Comparison of ENCODE assay signal across 27 cellular contexts in genomic region chr12:32490801-32491200, GRCh38.
"Had no signal": no experiment of that assay in that cellular context is flagged by ENCODE, and none has a peak within 500 bp of the region (broad histone marks: within the 10 kb centered on the region; RNA-seq: fewer than 3 reads in every experiment).

No MANE protein-coding gene starts in this region.

- ATAC-seq: activated CD8-positive, alpha-beta memory T cell treated with anti-CD3 and anti-CD28 coated beads, Interleukin-2, amount 10 ng/mL, durations not matched to agents 7 days and 5 days; Panc1; Right ventricle myocardium inferior had no signal

- H3K4me1 Mint-ChIP-seq: activated CD8-positive, alpha-beta memory T cell treated with anti-CD3 and anti-CD28 coated beads, Interleukin-2, amount 10 ng/mL, durations not matched to agents 7 days and 5 days; activated naive CD4-positive, alpha-beta T cell treated with anti-CD3 and anti-CD28 coated beads, Interleukin-2, amount 50 U/mL, for 24 hours had no signal

- H3K36me3 Mint-ChIP-seq: activated CD8-positive, alpha-beta memory T cell treated with anti-CD3 and anti-CD28 coated beads, Interleukin-2, amount 10 ng/mL, durations not matched to agents 7 days and 5 days; activated naive CD4-positive, alpha-beta T cell treated with anti-CD3 and anti-CD28 coated beads, Interleukin-2, amount 50 U/mL, for 24 hours had no signal

- H3K9me3 Mint-ChIP-seq: activated naive CD4-positive, alpha-beta T cell treated with anti-CD3 and anti-CD28 coated beads, Interleukin-2, amount 50 U/mL, for 24 hours; activated T-cell treated with anti-CD3 and anti-CD28 coated beads, Interleukin-2, amount 50 U/mL, for 24 hours; activated T-helper 1 cell treated with anti-CD3 and anti-CD28 coated beads, Interleukin-12 subunit alpha, Interleukin-12 subunit beta, Interleukin-2, Interleukin-4 antibody, amounts not matched to agents 30 ng/mL and 10 ng/mL and 1 ng/mL, durations not matched to agents 14 hours and 24 hours and 36 hours had no signal

- DNase-seq: activated CD4-positive, alpha-beta T cell treated with anti-CD3 and anti-CD28 coated beads for 4 hours; activated CD8-positive, alpha-beta memory T cell treated with anti-CD3 and anti-CD28 coated beads, Interleukin-2, amount 10 ng/mL, durations not matched to agents 7 days and 5 days; activated effector memory CD4-positive, alpha-beta T cell treated with Interleukin-2 at 50 U/mL for 16 hours; activated naive CD4-positive, alpha-beta T cell; activated T-cell treated with anti-CD3 and anti-CD28 coated beads, Interleukin-2, amount 50 U/mL, for 24 hours; aorta; central memory CD4-positive, alpha-beta T cell; NCI-H1092; NCI-H1417; NCI-H1930; NCI-H2171; NCI-H345; NCI-H510A; NCI-H526 treated with DMSO at 0.1 percent for 48 hours; NCI-H82; OCI-M1; RPMI8226; SK-N-SH; T-helper 1 cell had no signal

- H3K27ac ChIP-seq: breast epithelium, KMS-11, SJCRH30, VCaP had no signal

- H3K9me2 ChIP-seq: SK-N-SH had no signal

- H3K27ac Mint-ChIP-seq: activated CD8-positive, alpha-beta memory T cell treated with anti-CD3 and anti-CD28 coated beads, Interleukin-2, amount 10 ng/mL, durations not matched to agents 7 days and 5 days; activated naive CD4-positive, alpha-beta T cell treated with anti-CD3 and anti-CD28 coated beads, Interleukin-2, amount 50 U/mL, for 24 hours; activated T-cell treated with anti-CD3 and anti-CD28 coated beads, Interleukin-2, amount 50 U/mL, for 24 hours; activated T-helper 1 cell treated with anti-CD3 and anti-CD28 coated beads, Interleukin-12 subunit alpha, Interleukin-12 subunit beta, Interleukin-2, Interleukin-4 antibody, amounts not matched to agents 30 ng/mL and 10 ng/mL and 1 ng/mL, durations not matched to agents 14 hours and 24 hours and 36 hours had no signal

- H3K4me2 ChIP-seq: KMS-11, SK-N-SH had no signal

- H3K4me1 ChIP-seq: breast epithelium had no signal

- H3K4me3 ChIP-seq: breast epithelium, SJCRH30 had no signal

- H3K9me3 ChIP-seq: breast epithelium, SJCRH30, SK-N-SH had no signal

- H3K27me3 ChIP-seq: breast epithelium, SJCRH30 had no signal

- H3K27me3 Mint-ChIP-seq: activated CD8-positive, alpha-beta memory T cell treated with anti-CD3 and anti-CD28 coated beads, Interleukin-2, amount 10 ng/mL, durations not matched to agents 7 days and 5 days; activated T-cell treated with anti-CD3 and anti-CD28 coated beads, Interleukin-2, amount 50 U/mL, for 24 hours had no signal

- H3K36me3 ChIP-seq: breast epithelium, SJCRH30 had no signal

- H3K4me3 Mint-ChIP-seq: activated CD8-positive, alpha-beta memory T cell treated with anti-CD3 and anti-CD28 coated beads, Interleukin-2, amount 10 ng/mL, durations not matched to agents 7 days and 5 days; activated naive CD4-positive, alpha-beta T cell treated with anti-CD3 and anti-CD28 coated beads, Interleukin-2, amount 50 U/mL, for 24 hours; activated T-cell treated with anti-CD3 and anti-CD28 coated beads, Interleukin-2, amount 50 U/mL, for 24 hours; activated T-helper 1 cell treated with anti-CD3 and anti-CD28 coated beads, Interleukin-12 subunit alpha, Interleukin-12 subunit beta, Interleukin-2, Interleukin-4 antibody, amounts not matched to agents 30 ng/mL and 10 ng/mL and 1 ng/mL, durations not matched to agents 14 hours and 24 hours and 36 hours had no signal
